Comparison of ENCODE assay signal across 9 cellular contexts in the genomic region with DNA sequence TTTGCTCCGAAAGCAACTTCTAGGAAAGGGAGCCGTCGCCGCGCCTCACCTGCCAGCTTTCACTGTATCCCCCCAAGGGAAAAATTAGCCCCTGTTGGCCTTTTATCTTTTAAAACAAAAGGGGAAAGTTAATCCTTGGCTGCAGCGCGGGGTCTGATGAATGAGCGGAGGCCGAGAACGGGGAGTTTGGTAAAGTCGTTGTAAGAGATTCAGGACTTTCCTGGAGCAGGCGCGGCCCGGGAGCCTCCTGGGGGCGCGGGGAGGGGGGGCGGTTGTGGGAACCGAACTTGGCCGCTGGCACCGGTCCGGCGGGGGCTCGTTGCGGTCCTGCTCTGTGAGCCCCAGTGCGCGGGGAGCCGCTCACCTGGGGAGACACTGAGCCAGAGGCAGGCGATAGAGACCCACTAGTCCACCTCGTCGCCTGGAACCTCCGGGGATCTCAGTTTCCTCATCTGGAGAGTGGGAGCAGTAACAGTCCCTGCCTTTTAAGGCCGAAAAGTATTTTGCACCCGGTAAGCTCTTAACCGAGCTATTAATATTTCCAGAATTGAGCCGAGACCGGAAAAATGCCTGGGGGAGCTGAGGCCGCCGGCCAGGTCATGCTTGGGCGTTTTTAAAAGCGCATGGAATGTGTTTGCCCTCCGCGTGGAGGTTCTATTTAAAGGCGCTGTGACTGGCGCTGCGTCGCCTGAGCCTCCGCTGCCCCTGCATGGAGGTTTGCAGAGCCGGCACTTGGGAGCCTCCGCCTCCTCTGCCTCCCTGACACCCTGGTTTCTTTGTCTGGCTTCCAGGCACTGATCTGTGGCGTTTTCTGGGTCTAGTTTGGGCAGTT. TPM values are rescaled to one million over a fixed set of nuclear protein-coding genes. Genes with fewer than 3 reads are reported as not detected.
A peak's percentile ranks its signal among the peaks of the same experiment; 100 is the strongest.
DNase-seq lines count a peak whose midpoint lies in the region; ATAC-seq and TF ChIP-seq lines count a peak whose summit lies in the region.
"Had no signal": no experiment of that assay in that cellular context is flagged by ENCODE, and none has a peak within 500 bp of the region (broad histone marks: within the 10 kb centered on the region; RNA-seq: fewer than 3 reads in every experiment).

No MANE protein-coding gene starts in this region.

- peaks cover 6% of the 10 kb centered on the region for H3K4me1 Mint-ChIP-seq in activated naive CD4-positive, alpha-beta T cell treated with anti-CD3 and anti-CD28 coated beads, Interleukin-2, amount 50 U/mL, for 24 hours

- H3K27ac ChIP-seq in duodenal mucosa (ENCODE audit: low read depth, low read length) (no peak overlapping the region), mesodermal cell (ENCODE audit: low read depth, low read length, severe bottlenecking) (no peak overlapping the region), uterus (peak overlapping the region; percentile 87 to 93)

- TF ChIP-seq CTCF in uterus (IDR thresholded peaks at IDR 0.05), result no peak

- peaks cover 32 to 37% of the 10 kb centered on the region in 2 donors for H3K27me3 ChIP-seq in duodenal mucosa (ENCODE audit: control insufficient read depth in 1 of 2, insufficient read depth in 2 of 2, low read length in 2 of 2)
- no peaks in the 10 kb centered on the region for H3K27me3 ChIP-seq in uterus

- H3K4me1 ChIP-seq in duodenal mucosa (ENCODE audit: control insufficient read depth in 1 of 2, insufficient read depth in 2 of 2, low read length in 2 of 2) (peaks cover 0 to 4% of the 10 kb centered on the region in 2 donors), mesodermal cell (ENCODE audit: control insufficient read depth, insufficient read depth, low read length, poor library complexity, severe bottlenecking) (no peaks in the 10 kb centered on the region), uterus (no peaks in the 10 kb centered on the region)

- H3K4me3 ChIP-seq in duodenal mucosa (ENCODE audit: low read depth in 1 of 2, low read length in 2 of 2) (peak overlapping the region; percentile 15 to 40), mesodermal cell (ENCODE audit: extremely low read depth, insufficient read depth, low read length, poor library complexity, severe bottlenecking) (peak overlapping the region; percentile 64), uterus (peak overlapping the region; percentile 70 to 76)

- no peaks in the 10 kb centered on the region for H3K36me3 Mint-ChIP-seq in activated naive CD4-positive, alpha-beta T cell treated with anti-CD3 and anti-CD28 coated beads, Interleukin-2, amount 50 U/mL, for 24 hours

- no peak overlapping the region for H3K9ac ChIP-seq in duodenal mucosa (ENCODE audit: low read depth in 1 of 2, low read length in 2 of 2)

- ATAC-seq in GM18907 (IDR thresholded peaks at IDR 0.05; ENCODE audit: unreplicated experiment) (no peak), GM18520 (IDR thresholded peaks at IDR 0.05; ENCODE audit: unreplicated experiment) (no peak)
- ATAC-seq: HCT116 had no signal

- DNase-seq in activated naive CD4-positive, alpha-beta T cell (lab: John Stamatoyannopoulos, UW), result no peak
- peak; percentile 32 to 41 for DNase-seq in uterus
- DNase-seq in stimulated activated naive CD4-positive, alpha-beta T cell (lab: John Stamatoyannopoulos, UW), result no peak

- TF ChIP-seq POLR2A in uterus (IDR thresholded peaks at IDR 0.05), result no peak

- H3K36me3 ChIP-seq in duodenal mucosa (ENCODE audit: control insufficient read depth in 1 of 2, insufficient read depth in 2 of 2, low read length in 2 of 2) (no peaks in the 10 kb centered on the region), mesodermal cell (ENCODE audit: control insufficient read depth, insufficient read depth, low read length) (no peaks in the 10 kb centered on the region), uterus (no peaks in the 10 kb centered on the region)

- no peaks in the 10 kb centered on the region for H3K9me3 Mint-ChIP-seq in activated naive CD4-positive, alpha-beta T cell treated with anti-CD3 and anti-CD28 coated beads, Interleukin-2, amount 50 U/mL, for 24 hours

- peak overlapping the region; percentile 42 for H3K4me3 Mint-ChIP-seq in activated naive CD4-positive, alpha-beta T cell treated with anti-CD3 and anti-CD28 coated beads, Interleukin-2, amount 50 U/mL, for 24 hours

- H3K27ac Mint-ChIP-seq in activated naive CD4-positive, alpha-beta T cell treated with anti-CD3 and anti-CD28 coated beads, Interleukin-2, amount 50 U/mL, for 24 hours, result no peak overlapping the region

- no peaks in the 10 kb centered on the region for H3K9me3 ChIP-seq in duodenal mucosa (ENCODE audit: control insufficient read depth in 1 of 2, low read length in 2 of 2)
- no peaks in the 10 kb centered on the region for H3K9me3 ChIP-seq in mesodermal cell (ENCODE audit: control insufficient read depth, low read length)
- H3K9me3 ChIP-seq in uterus, result no peaks in the 10 kb centered on the region

- 8 to 9% methylated on average over 37 to 40 of the region's 50 CpGs for WGBS in mesodermal cell (ENCODE audit: insufficient coverage in 2 of 2), 2 experiments

- peaks cover 21% of the 10 kb centered on the region for H3K27me3 Mint-ChIP-seq in activated naive CD4-positive, alpha-beta T cell treated with anti-CD3 and anti-CD28 coated beads, Interleukin-2, amount 50 U/mL, for 24 hours

- intact Hi-C loops in uterus (cut with DNase I; ENCODE audit: low total_unique reads), result no loop called here

RNA-seq across cellular contexts. Expression of gene EFHD1, which starts 1.1 kb away (rescaled TPM):
- 23.6 TPM for polyA plus RNA-seq in mesodermal cell (2013, experiment 1 of 2)
- polyA plus RNA-seq in mesodermal cell (2013, experiment 2 of 2), result 15.5 TPM
- total RNA-seq in uterus, result 100 to 1,000 TPM in 1 of 4 donors, 10 to 100 TPM in 2, 1 to 10 TPM in 1; 8.5 to 102 (median 38.1) TPM

Comparison
In these comparisons a context has a peak if more than half of its experiments do, and no peak if none do; other contexts are left out.
1. DNase-seq: peak in uterus (2 of 2); none in activated naive CD4-positive, alpha-beta T cell (0 of 4) and stimulated activated naive CD4-positive, alpha-beta T cell (0 of 6).
2. H3K27ac ChIP-seq: peak in uterus (2 of 2); none in duodenal mucosa (single experiment) and mesodermal cell (single experiment).
3. Peak in every context shown above with its lines, with median percentiles within 50 percentile points of each other: H3K4me3 ChIP-seq.